In the genomic region with DNA sequence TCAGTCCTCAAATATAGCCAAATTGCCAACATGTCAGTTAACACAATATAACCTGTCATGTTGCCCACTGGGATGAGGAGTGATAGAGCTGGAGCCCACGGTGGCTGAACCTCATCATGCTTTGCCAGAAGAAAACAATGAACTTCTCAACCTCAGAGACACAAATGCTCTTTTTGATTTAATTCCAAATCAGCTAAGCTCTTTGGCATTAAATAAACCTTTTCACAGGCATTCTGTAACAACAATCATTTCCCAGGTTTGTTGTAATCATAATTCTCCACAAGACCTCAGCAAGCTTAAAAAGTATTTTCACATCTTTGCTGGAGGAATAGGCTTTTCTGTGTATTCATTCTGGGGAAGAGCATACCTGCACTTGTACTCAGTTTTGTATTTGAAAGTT, we compare ENCODE assay signal across 1 cellular context.
TF ChIP-seq lines count a peak whose summit lies in the region.

No MANE protein-coding gene starts in this region.

TF ChIP-seq in K562, 482 proteins besides CTCF, POLR2A, EP300 and RAD21 (continued from another document):
- TF ChIP-seq SAFB (IDR thresholded peaks at IDR 0.05; ENCODE audit: borderline replicate concordance, low read depth, low read length): no peak
- no peak for TF ChIP-seq ADNP (tag; IDR thresholded peaks at IDR 0.05)
- TF ChIP-seq C11orf30 (IDR thresholded peaks at IDR 0.05; ENCODE audit: low read depth): no peak
- TF ChIP-seq KAT2B (IDR thresholded peaks at IDR 0.05; ENCODE audit: low read depth, low read length): no peak
